Comparison of ENCODE assay signal across 8 cellular contexts in the genomic region with DNA sequence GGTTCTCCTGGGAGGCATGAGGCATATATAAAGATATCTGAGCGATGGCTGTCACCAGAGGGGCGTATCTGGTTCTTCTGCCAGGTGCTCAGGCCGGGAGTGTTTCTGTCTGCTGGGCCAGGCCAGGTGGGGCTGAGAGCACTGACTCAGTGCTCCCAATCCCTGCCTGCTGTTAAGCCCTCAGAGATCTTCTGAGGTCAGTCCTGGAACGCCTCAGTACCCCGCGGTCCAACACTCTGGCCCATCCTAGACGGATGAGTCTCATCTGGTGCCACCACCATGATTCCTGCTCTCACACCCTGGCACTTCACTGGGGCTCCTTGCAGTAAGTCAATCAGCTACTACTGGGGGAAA. TPM values are rescaled to one million over a fixed set of nuclear protein-coding genes. Genes with fewer than 3 reads are reported as not detected.
DNase-seq lines count a peak whose midpoint lies in the region; ATAC-seq and TF ChIP-seq lines count a peak whose summit lies in the region.

No MANE protein-coding gene starts in this region.

- no peaks in the 10 kb centered on the region for H3K9me3 ChIP-seq in tibial nerve

- peaks cover 24% of the 10 kb centered on the region for H3K27me3 Mint-ChIP-seq in activated CD4-positive, alpha-beta T cell treated with anti-CD3 and anti-CD28 coated beads, Interleukin-2, amount 10 ng/mL, durations not matched to agents 24 days and 14 days
- H3K27me3 Mint-ChIP-seq in stimulated activated memory B cell treated with anti-CD40 and anti-IgM and Interleukin-4, amounts not matched to agents 10 μg/mL and 1 μg/mL and 100 μg/mL, for 72 hours, result peaks cover 62% of the 10 kb centered on the region

- TF ChIP-seq POLR2A in tibial nerve (IDR thresholded peaks at IDR 0.05), result no peak

- H3K4me2 ChIP-seq in KMS-11, result peak overlapping the region; percentile 87

- no peaks in the 10 kb centered on the region for H3K79me2 ChIP-seq in KMS-11 (ENCODE audit: insufficient read depth, low read depth)

- H3K9me3 Mint-ChIP-seq in activated CD4-positive, alpha-beta T cell treated with anti-CD3 and anti-CD28 coated beads, Interleukin-2, amount 10 ng/mL, durations not matched to agents 24 days and 14 days, result no peaks in the 10 kb centered on the region
- H3K9me3 Mint-ChIP-seq in stimulated activated memory B cell treated with anti-CD40 and anti-IgM and Interleukin-4, amounts not matched to agents 10 μg/mL and 1 μg/mL and 100 μg/mL, for 72 hours, result no peaks in the 10 kb centered on the region

- no peaks in the 10 kb centered on the region for H3K36me3 ChIP-seq in KMS-11 (ENCODE audit: insufficient read depth)
- no peaks in the 10 kb centered on the region for H3K36me3 ChIP-seq in tibial nerve

- no peaks in the 10 kb centered on the region for H4K20me1 ChIP-seq in KMS-11 (ENCODE audit: insufficient read depth)

- H3K4me3 ChIP-seq in KMS-11 (IDR thresholded peaks at IDR 0.05; ENCODE audit: insufficient read depth, low read depth, low read length) (no peak overlapping the region), tibial nerve (no peak overlapping the region)

- H3K4me3 Mint-ChIP-seq in activated CD4-positive, alpha-beta T cell treated with anti-CD3 and anti-CD28 coated beads, Interleukin-2, amount 10 ng/mL, durations not matched to agents 24 days and 14 days, result peak overlapping the region; percentile 65
- H3K4me3 Mint-ChIP-seq in stimulated activated memory B cell treated with anti-CD40 and anti-IgM and Interleukin-4, amounts not matched to agents 10 μg/mL and 1 μg/mL and 100 μg/mL, for 72 hours, result no peak overlapping the region

- no peak for DNase-seq in activated CD4-positive, alpha-beta T cell treated with anti-CD3 and anti-CD28 coated beads, Interleukin-2, amount 10 ng/mL, durations not matched to agents 24 days and 14 days
- DNase-seq in activated CD4-positive, alpha-beta T cell treated with anti-CD3 and anti-CD28 coated beads for 1 hour, result no peak
- DNase-seq in epithelial cell of prostate (ENCODE audit: low read depth, low spot score) (no peak), tibial nerve (ENCODE audit: low spot score in 2 of 2) (no peak), GM19238 (ENCODE audit: insufficient read length, low spot score) (no peak), NCI-H2107 (lab: John Stamatoyannopoulos, UW) (no peak)

- peak; percentile 9 for ATAC-seq in stimulated activated memory B cell treated with anti-CD40 and anti-IgM and Interleukin-4, amounts not matched to agents 10 μg/mL and 1 μg/mL and 100 μg/mL, for 72 hours

- intact Hi-C loops in activated CD4-positive, alpha-beta T cell treated with anti-CD3 and anti-CD28 coated beads, Interleukin-2, amount 10 ng/mL, durations not matched to agents 24 days and 14 days (cut with micrococcal nuclease), result loop anchor here (1.0 to 10.0 kb wide), 4 partner anchors 8 to 235 kb away; a partner anchor contains a TSS

- TF ChIP-seq CTCF in KMS-11 (conservative IDR thresholded peaks at IDR 0.05; ENCODE audit: low read depth, low read length), result no peak
- TF ChIP-seq CTCF in tibial nerve (IDR thresholded peaks at IDR 0.05), result no peak

- H3K27ac Mint-ChIP-seq in activated CD4-positive, alpha-beta T cell treated with anti-CD3 and anti-CD28 coated beads, Interleukin-2, amount 10 ng/mL, durations not matched to agents 24 days and 14 days, result peak overlapping the region; percentile 85
- no peak overlapping the region for H3K27ac Mint-ChIP-seq in stimulated activated memory B cell treated with anti-CD40 and anti-IgM and Interleukin-4, amounts not matched to agents 10 μg/mL and 1 μg/mL and 100 μg/mL, for 72 hours

- peak overlapping the region; percentile 55; the same call in 1 of the 2 replicates for H2AFZ ChIP-seq in KMS-11 (ENCODE audit: low read depth)

- H3K27me3 ChIP-seq in KMS-11 (ENCODE audit: insufficient read depth, low read depth), result no peaks in the 10 kb centered on the region
- H3K27me3 ChIP-seq in tibial nerve, result no peaks in the 10 kb centered on the region

- H3K4me1 ChIP-seq in KMS-11 (ENCODE audit: low read depth, poor library complexity, severe bottlenecking) (peaks cover 57% of the 10 kb centered on the region), tibial nerve (peaks cover 0 to 31% (median 15%) of the 10 kb centered on the region in 4 donors)

- peak overlapping the region; percentile 65; the same call in 1 of the 2 replicates for H3K9ac ChIP-seq in KMS-11

- H3K27ac ChIP-seq in KMS-11 (peak overlapping the region; percentile 92), epithelial cell of prostate (peak overlapping the region; percentile 87), tibial nerve (peak overlapping the region in 1 of 4 donors; percentile 31)

- H3K4me1 Mint-ChIP-seq in activated CD4-positive, alpha-beta T cell treated with anti-CD3 and anti-CD28 coated beads, Interleukin-2, amount 10 ng/mL, durations not matched to agents 24 days and 14 days, result peaks cover 34% of the 10 kb centered on the region
- H3K4me1 Mint-ChIP-seq in stimulated activated memory B cell treated with anti-CD40 and anti-IgM and Interleukin-4, amounts not matched to agents 10 μg/mL and 1 μg/mL and 100 μg/mL, for 72 hours, result peaks cover 16% of the 10 kb centered on the region

- TF ChIP-seq EP300 in tibial nerve (IDR thresholded peaks at IDR 0.05), result no peak

- 82 to 87% methylated on average over 7 of the region's 7 CpGs for WGBS in tibial nerve, 2 donors

- no peaks in the 10 kb centered on the region for H3K36me3 Mint-ChIP-seq in activated CD4-positive, alpha-beta T cell treated with anti-CD3 and anti-CD28 coated beads, Interleukin-2, amount 10 ng/mL, durations not matched to agents 24 days and 14 days (ENCODE audit: low read depth)
- H3K36me3 Mint-ChIP-seq in stimulated activated memory B cell treated with anti-CD40 and anti-IgM and Interleukin-4, amounts not matched to agents 10 μg/mL and 1 μg/mL and 100 μg/mL, for 72 hours, result no peaks in the 10 kb centered on the region

RNA-seq across cellular contexts. Expression of a gene that starts 7.5 kb away (rescaled TPM):
- total RNA-seq in activated CD4-positive, alpha-beta T cell treated with anti-CD3 and anti-CD28 coated beads, Interleukin-2, amount 10 ng/mL, durations not matched to agents 24 days and 14 days, result 0.58 and 1.7 TPM in 2 replicates
- total RNA-seq in tibial nerve, result 10 to 100 TPM; 50.9 to 87.0 (median 60.2) TPM

Comparison
In these comparisons a context has a peak if more than half of its experiments do, and no peak if none do; other contexts are left out.
1. RNA of a gene that starts 7.5 kb away (total RNA-seq): 50.9 to 87.0 TPM in tibial nerve; 0.58 to 1.7 TPM in activated CD4-positive, alpha-beta T cell treated with anti-CD3 and anti-CD28 coated beads, Interleukin-2, amount 10 ng/mL, durations not matched to agents 24 days and 14 days; every median in the first group is over 10 times any median in the second.